In the genomic region with DNA sequence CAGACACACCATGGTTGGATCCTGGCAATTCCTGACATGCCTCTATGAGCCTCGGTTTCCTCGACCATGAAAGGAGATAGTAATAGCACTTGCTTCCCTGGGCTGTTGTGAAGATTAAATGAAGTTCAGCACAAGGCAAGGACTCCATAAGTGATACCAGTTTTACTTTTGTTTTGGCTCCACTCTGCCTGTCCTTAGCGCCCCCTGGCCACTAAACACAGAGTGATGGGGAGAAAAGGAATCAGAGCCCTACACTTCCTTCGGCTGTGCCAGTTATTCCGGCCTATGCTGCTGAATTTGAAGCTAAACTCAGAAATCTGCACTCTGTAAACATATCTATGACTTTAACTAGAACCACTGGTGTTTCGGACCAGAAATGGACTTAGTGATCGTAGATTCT, we compare ENCODE assay signal across 23 cellular contexts.
DNase-seq lines count a peak whose midpoint lies in the region; ATAC-seq and TF ChIP-seq lines count a peak whose summit lies in the region.
"Had no signal": no experiment of that assay in that cellular context is flagged by ENCODE, and none has a peak within 500 bp of the region (broad histone marks: within the 10 kb centered on the region; RNA-seq: fewer than 3 reads in every experiment).

No MANE protein-coding gene starts in this region.

- peak; percentile 25; the same call in 1 of the 2 replicates for TF ChIP-seq CTCF in 22Rv1 (IDR thresholded peaks at IDR 0.05)
- TF ChIP-seq CTCF in GM12875 (IDR thresholded peaks at IDR 0.05; ENCODE audit: borderline replicate concordance, insufficient read depth, low read depth, low read length): peak; percentile 23; the same call in 1 of the 2 replicates
- peak; percentile 33; the same call in 1 of the 2 replicates for TF ChIP-seq CTCF in MM.1S (IDR thresholded peaks at IDR 0.05; ENCODE audit: low read length)
- peak; percentile 71 for TF ChIP-seq CTCF in endodermal cell (conservative IDR thresholded peaks at IDR 0.05)
- TF ChIP-seq CTCF in spleen (IDR thresholded peaks at IDR 0.05 in 8 of 11, conservative IDR thresholded peaks at IDR 0.05 in 3 of 11): no peak

- H2AFZ ChIP-seq in MM.1S (ENCODE audit: low read length): peak overlapping the region; percentile 8; the same call in 1 of the 2 replicates

- H3K4me3 Mint-ChIP-seq in endodermal cell: no peak overlapping the region
- no peak overlapping the region for H3K4me3 Mint-ChIP-seq in effector memory CD8-positive, alpha-beta T cell
- H3K4me3 Mint-ChIP-seq: T-helper 1 cell treated with Interleukin-12 subunit alpha and Interleukin-12 subunit beta and Interleukin-4 antibody, amounts not matched to agents 30 μg/mL and 1 μg/mL, for 36 hours; type B pancreatic cell had no signal

- H3K36me3 Mint-ChIP-seq in endodermal cell (ENCODE audit: low read depth): no peaks in the 10 kb centered on the region
- H3K36me3 Mint-ChIP-seq in effector memory CD8-positive, alpha-beta T cell (ENCODE audit: insufficient read depth): no peaks in the 10 kb centered on the region
- H3K36me3 Mint-ChIP-seq: type B pancreatic cell had no signal

- H3K4me3 ChIP-seq in GM12875 (ENCODE audit: low read depth, low read length) (no peak overlapping the region), MM.1S (ENCODE audit: low read length) (peak overlapping the region; percentile 21; the same call in 1 of the 2 replicates), endodermal cell (ENCODE audit: low read length) (no peak overlapping the region), spleen (no peak overlapping the region)
- H3K4me3 ChIP-seq: BLaER1 treated with 17β-estradiol and CSF1 and Interleukin-3, amounts not matched to agents 10 nM and 100 nM; lung; SJCRH30; stomach had no signal

- no peak overlapping the region for H3K27ac Mint-ChIP-seq in endodermal cell
- no peak overlapping the region for H3K27ac Mint-ChIP-seq in effector memory CD8-positive, alpha-beta T cell
- H3K27ac Mint-ChIP-seq: T-helper 1 cell treated with Interleukin-12 subunit alpha and Interleukin-12 subunit beta and Interleukin-4 antibody, amounts not matched to agents 30 μg/mL and 1 μg/mL, for 36 hours; type B pancreatic cell had no signal

- H3K27me3 ChIP-seq in MM.1S (replicated peaks; ENCODE audit: insufficient read depth, low read length) (no peaks in the 10 kb centered on the region), endodermal cell (ENCODE audit: control insufficient read depth, insufficient read depth, low read length, poor library complexity, severe bottlenecking) (no peaks in the 10 kb centered on the region), spleen (replicated peaks in 1 of 7) (peaks cover 0 to 60% (median 0%) of the 10 kb centered on the region in 7 donors)
- H3K27me3 ChIP-seq: brain microvascular endothelial cell, SJCRH30 had no signal

- H3K4me2 ChIP-seq in MM.1S (ENCODE audit: low read depth, low read length): peak overlapping the region; percentile 1; the same call in 1 of the 2 replicates
- H3K4me2 ChIP-seq: BLaER1 treated with 17β-estradiol and CSF1 and Interleukin-3, amounts not matched to agents 10 nM and 100 nM had no signal

- H3K9ac ChIP-seq in MM.1S (ENCODE audit: low read length) (no peak overlapping the region), endodermal cell (ENCODE audit: extremely low read depth, low read length, poor library complexity, severe bottlenecking) (no peak overlapping the region)
- H3K9ac ChIP-seq: BLaER1 treated with 17β-estradiol and CSF1 and Interleukin-3, amounts not matched to agents 10 nM and 100 nM had no signal

- H3K27ac ChIP-seq in 22Rv1: no peak overlapping the region
- no peak overlapping the region for H3K27ac ChIP-seq in MM.1S (ENCODE audit: low read length)
- H3K27ac ChIP-seq in endodermal cell (ENCODE audit: low read depth, low read length): no peak overlapping the region
- H3K27ac ChIP-seq in spleen: no peak overlapping the region
- H3K27ac ChIP-seq: BLaER1 treated with 17β-estradiol and CSF1 and Interleukin-3, amounts not matched to agents 10 nM and 100 nM; brain microvascular endothelial cell; HL-60; SJCRH30; stomach had no signal

- H3K9me2 ChIP-seq in MM.1S (replicated peaks; ENCODE audit: insufficient read depth, low read length): no peaks in the 10 kb centered on the region

- H3F3A ChIP-seq in MM.1S (ENCODE audit: insufficient read depth, low read length): no peaks in the 10 kb centered on the region

- no peaks in the 10 kb centered on the region for H4K20me1 ChIP-seq in MM.1S (ENCODE audit: insufficient read depth, low read length)
- H4K20me1 ChIP-seq: BLaER1 treated with 17β-estradiol and CSF1 and Interleukin-3, amounts not matched to agents 10 nM and 100 nM had no signal

- TF ChIP-seq POLR2A in spleen (IDR thresholded peaks at IDR 0.05): no peak

- H3K9me3 Mint-ChIP-seq in endodermal cell: peaks cover 5% of the 10 kb centered on the region
- H3K9me3 Mint-ChIP-seq in effector memory CD8-positive, alpha-beta T cell: no peaks in the 10 kb centered on the region
- H3K9me3 Mint-ChIP-seq: T-helper 1 cell treated with Interleukin-12 subunit alpha and Interleukin-12 subunit beta and Interleukin-4 antibody, amounts not matched to agents 30 μg/mL and 1 μg/mL, for 36 hours; type B pancreatic cell had no signal

- WGBS in endodermal cell (ENCODE audit: insufficient coverage in 1 of 2, insufficient read length in 1 of 2), 2 experiments: 84 to 94% methylated on average over 2 to 7 of the region's 7 CpGs
- 80 to 94% (median 91%) methylated on average over 7 of the region's 7 CpGs for WGBS in spleen, 5 donors

- DNase-seq in MM.1S (peak; percentile 10), endodermal cell (peak; percentile 76), spleen (no peak)
- no peak for DNase-seq in effector memory CD8-positive, alpha-beta T cell
- DNase-seq in effector CD8-positive, alpha-beta T cell (lab: John Stamatoyannopoulos, UW): no peak
- DNase-seq: activated gamma-delta T cell; brain microvascular endothelial cell; cortex of kidney; hypothalamus; NCI-H146; NCI-H774; nucleus accumbens; stimulated activated CD4-positive, alpha-beta T cell treated with anti-CD3 and anti-CD28 coated beads, Interleukin-4, amount 100 ng/mL, for 4 hours; stomach had no signal

- H3K79me2 ChIP-seq in MM.1S (ENCODE audit: low read length): no peaks in the 10 kb centered on the region

- H3K36me3 ChIP-seq in MM.1S (replicated peaks; ENCODE audit: insufficient read depth, low read length): no peaks in the 10 kb centered on the region
- no peaks in the 10 kb centered on the region for H3K36me3 ChIP-seq in endodermal cell (ENCODE audit: control insufficient read depth, insufficient read depth, low read length)
- H3K36me3 ChIP-seq in spleen: no peaks in the 10 kb centered on the region
- H3K36me3 ChIP-seq: BLaER1 treated with 17β-estradiol and CSF1 and Interleukin-3, amounts not matched to agents 10 nM and 100 nM; brain microvascular endothelial cell; SJCRH30; stomach had no signal

- peaks cover 10% of the 10 kb centered on the region for H3K27me3 Mint-ChIP-seq in endodermal cell (ENCODE audit: insufficient read depth)
- H3K27me3 Mint-ChIP-seq in effector memory CD8-positive, alpha-beta T cell: peaks cover 16 to 33% of the 10 kb centered on the region in 2 donors

- no peaks in the 10 kb centered on the region for H3K4me1 ChIP-seq in MM.1S (ENCODE audit: low read length)
- H3K4me1 ChIP-seq in endodermal cell (ENCODE audit: control insufficient read depth, insufficient read depth, low read length): peaks cover 8% of the 10 kb centered on the region
- no peaks in the 10 kb centered on the region for H3K4me1 ChIP-seq in spleen
- H3K4me1 ChIP-seq: SJCRH30, stomach had no signal

- ATAC-seq in effector memory CD8-positive, alpha-beta T cell (replicated peaks): no peak
- no peak for ATAC-seq in HG03378 (IDR thresholded peaks at IDR 0.05; ENCODE audit: unreplicated experiment)

- intact Hi-C loops in spleen (cut with DNase I; ENCODE audit: low total_unique reads): no loop called here

- peaks cover 16% of the 10 kb centered on the region for H3K4me1 Mint-ChIP-seq in endodermal cell
- no peaks in the 10 kb centered on the region for H3K4me1 Mint-ChIP-seq in effector memory CD8-positive, alpha-beta T cell (ENCODE audit: low read depth in 2 of 2)

- H3K9me3 ChIP-seq in MM.1S (replicated peaks; ENCODE audit: insufficient read depth, low read length) (no peaks in the 10 kb centered on the region), endodermal cell (ENCODE audit: control insufficient read depth, low read length) (no peaks in the 10 kb centered on the region), spleen (no peaks in the 10 kb centered on the region)
- H3K9me3 ChIP-seq: BLaER1 treated with 17β-estradiol and CSF1 and Interleukin-3, amounts not matched to agents 10 nM and 100 nM; SJCRH30; stomach had no signal

Comparison
In these comparisons a context has a peak if more than half of its experiments do, and no peak if none do; other contexts are left out.
1. CTCF ChIP-seq: peak in 22Rv1 (single experiment), GM12875 (single experiment), MM.1S (single experiment) and endodermal cell (single experiment); none in spleen (0 of 11).
2. DNase-seq: peak in MM.1S (single experiment) and endodermal cell (single experiment); none in effector memory CD8-positive, alpha-beta T cell (0 of 3), spleen (single experiment) and effector CD8-positive, alpha-beta T cell (single experiment).